1 cellular context compared by ENCODE assay signal in genomic region chr10:104253106-104253505, GRCh38.
A peak's percentile ranks its signal among the peaks of the same experiment; 100 is the strongest.
TF ChIP-seq lines count a peak whose summit lies in the region.

No MANE protein-coding gene starts in this region.

TF ChIP-seq in HepG2, 621 proteins besides CTCF, POLR2A, EP300 and RAD21 (continued from another document):
- TF ChIP-seq PHF8 (CRISPR knock-in tag; IDR thresholded peaks at IDR 0.05) = no peak
- no peak for TF ChIP-seq NAIF1 (CRISPR knock-in tag; IDR thresholded peaks at IDR 0.05; ENCODE audit: borderline replicate concordance)
- no peak for TF ChIP-seq NCOA5 (CRISPR knock-in tag; IDR thresholded peaks at IDR 0.05)
- TF ChIP-seq NR0B2 (CRISPR knock-in tag; IDR thresholded peaks at IDR 0.05) = no peak
- peak; percentile 75; the same call in 1 of the 2 replicates for TF ChIP-seq HMG20A (CRISPR knock-in tag; IDR thresholded peaks at IDR 0.05; ENCODE audit: borderline replicate concordance)
